2 cellular contexts compared by ENCODE assay signal in the genomic region with DNA sequence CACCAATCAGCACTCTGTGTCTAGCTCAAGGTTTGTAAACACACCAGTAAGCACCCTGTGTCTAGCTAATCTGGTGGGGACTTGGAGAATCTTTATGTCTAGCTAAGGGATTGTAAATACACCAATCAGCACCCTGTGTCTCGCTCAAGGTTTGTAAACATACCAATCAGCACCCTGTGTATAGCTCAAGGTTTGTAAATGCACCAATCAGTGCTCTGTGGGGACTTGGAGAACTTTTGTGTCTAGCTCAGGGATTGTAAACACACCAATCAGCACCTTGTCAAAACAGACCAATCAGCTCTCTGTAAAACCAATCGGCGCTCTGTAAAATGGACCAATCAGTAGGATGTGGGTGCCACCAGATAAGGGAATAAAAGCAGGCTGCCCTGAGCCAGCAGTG. TPM values are rescaled to one million over a fixed set of nuclear protein-coding genes. Genes with fewer than 3 reads are reported as not detected.
"Had no signal": no experiment of that assay in that cellular context is flagged by ENCODE, and none has a peak within 500 bp of the region (broad histone marks: within the 10 kb centered on the region; RNA-seq: fewer than 3 reads in every experiment).

No MANE protein-coding gene starts in this region.

RNA-seq across cellular contexts. Expression of a gene that starts 7.2 kb away (rescaled TPM):
- total RNA-seq: G401 had no signal

RNA-seq across cellular contexts. Expression of a gene that starts 33.9 kb away (rescaled TPM):
- total RNA-seq: G401, GM12878 had no signal
